ENCODE assay signal across 2 cellular contexts in the genomic region with DNA sequence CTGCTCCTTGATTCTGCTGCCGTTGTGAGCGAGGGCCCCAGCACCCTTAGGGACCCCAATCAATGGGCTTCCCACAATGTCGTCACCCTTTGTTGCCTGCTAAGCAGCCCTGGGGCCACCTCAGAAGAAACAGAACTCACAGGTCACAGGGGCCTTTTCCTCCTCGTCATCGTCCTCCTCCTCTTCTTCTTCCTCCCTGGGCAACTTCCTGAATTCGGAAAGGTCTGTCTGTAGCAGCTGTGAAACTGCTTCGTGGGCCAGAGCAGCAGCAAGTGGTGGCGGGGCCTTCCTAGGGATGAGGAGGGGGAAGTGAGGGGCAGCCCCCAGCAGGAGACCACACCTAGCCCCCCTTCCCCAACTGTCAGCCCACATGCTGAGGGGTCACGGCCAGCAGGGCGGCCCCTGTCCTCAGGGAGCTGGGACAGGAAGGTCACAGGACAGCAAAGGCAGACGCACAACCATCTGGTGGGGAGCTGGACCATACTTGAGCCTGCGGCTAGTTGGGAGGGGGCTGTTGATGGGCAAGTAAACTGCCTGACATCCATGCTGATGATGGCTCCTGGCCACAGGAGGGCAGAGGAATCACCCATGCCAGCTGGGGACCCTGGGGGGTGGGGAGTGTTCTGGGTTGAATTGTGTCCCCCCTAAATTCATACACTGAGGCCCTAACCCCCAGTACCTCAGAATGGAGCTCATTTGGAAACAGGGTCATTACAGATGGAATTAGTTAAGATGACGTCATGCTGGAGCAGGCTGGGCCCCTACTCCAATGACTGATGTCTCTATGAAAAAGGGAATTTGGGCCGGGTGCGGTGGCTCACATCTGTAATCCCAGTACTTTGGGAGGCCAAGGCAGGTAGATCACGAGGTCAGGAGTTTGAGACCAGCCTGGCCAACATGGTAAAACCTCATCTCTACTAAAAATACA.
TF ChIP-seq lines count a peak whose summit lies in the region.

No MANE protein-coding gene starts in this region.

TF ChIP-seq in SK-N-SH, 30 proteins besides CTCF, POLR2A, EP300 and RAD21 (continued from another document):
- TF ChIP-seq, protein P1, sequence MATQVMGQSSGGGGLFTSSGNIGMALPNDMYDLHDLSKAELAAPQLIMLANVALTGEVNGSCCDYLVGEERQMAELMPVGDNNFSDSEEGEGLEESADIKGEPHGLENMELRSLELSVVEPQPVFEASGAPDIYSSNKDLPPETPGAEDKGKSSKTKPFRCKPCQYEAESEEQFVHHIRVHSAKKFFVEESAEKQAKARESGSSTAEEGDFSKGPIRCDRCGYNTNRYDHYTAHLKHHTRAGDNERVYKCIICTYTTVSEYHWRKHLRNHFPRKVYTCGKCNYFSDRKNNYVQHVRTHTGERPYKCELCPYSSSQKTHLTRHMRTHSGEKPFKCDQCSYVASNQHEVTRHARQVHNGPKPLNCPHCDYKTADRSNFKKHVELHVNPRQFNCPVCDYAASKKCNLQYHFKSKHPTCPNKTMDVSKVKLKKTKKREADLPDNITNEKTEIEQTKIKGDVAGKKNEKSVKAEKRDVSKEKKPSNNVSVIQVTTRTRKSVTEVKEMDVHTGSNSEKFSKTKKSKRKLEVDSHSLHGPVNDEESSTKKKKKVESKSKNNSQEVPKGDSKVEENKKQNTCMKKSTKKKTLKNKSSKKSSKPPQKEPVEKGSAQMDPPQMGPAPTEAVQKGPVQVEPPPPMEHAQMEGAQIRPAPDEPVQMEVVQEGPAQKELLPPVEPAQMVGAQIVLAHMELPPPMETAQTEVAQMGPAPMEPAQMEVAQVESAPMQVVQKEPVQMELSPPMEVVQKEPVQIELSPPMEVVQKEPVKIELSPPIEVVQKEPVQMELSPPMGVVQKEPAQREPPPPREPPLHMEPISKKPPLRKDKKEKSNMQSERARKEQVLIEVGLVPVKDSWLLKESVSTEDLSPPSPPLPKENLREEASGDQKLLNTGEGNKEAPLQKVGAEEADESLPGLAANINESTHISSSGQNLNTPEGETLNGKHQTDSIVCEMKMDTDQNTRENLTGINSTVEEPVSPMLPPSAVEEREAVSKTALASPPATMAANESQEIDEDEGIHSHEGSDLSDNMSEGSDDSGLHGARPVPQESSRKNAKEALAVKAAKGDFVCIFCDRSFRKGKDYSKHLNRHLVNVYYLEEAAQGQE (IDR thresholded peaks at IDR 0.05; ENCODE audit: low read depth, low read length): no peak
- no peak for TF ChIP-seq MXI1 (IDR thresholded peaks at IDR 0.05; ENCODE audit: low read depth, low read length)
- TF ChIP-seq YY1 (IDR thresholded peaks at IDR 0.05; ENCODE audit: low read depth): no peak
- TF ChIP-seq TEAD4 (IDR thresholded peaks at IDR 0.05; ENCODE audit: borderline replicate concordance, insufficient read depth): no peak
- TF ChIP-seq RCOR1 (IDR thresholded peaks at IDR 0.05; ENCODE audit: low read length): no peak
- no peak for TF ChIP-seq FOXJ3 (CRISPR knock-in tag; IDR thresholded peaks at IDR 0.05)

TF ChIP-seq in SK-N-SH treated with all-trans-retinoic acid at 6 μM for 48 hours, 23 proteins besides CTCF, POLR2A, EP300 and RAD21 (continued from another document):
- TF ChIP-seq ZNF565 (CRISPR knock-in tag; conservative IDR thresholded peaks at IDR 0.05; ENCODE audit: low read depth) (no peak), TOX (CRISPR knock-in tag; IDR thresholded peaks at IDR 0.05; ENCODE audit: borderline replicate concordance) (no peak), BACH2 (CRISPR knock-in tag; IDR thresholded peaks at IDR 0.05; ENCODE audit: borderline replicate concordance) (no peak), ISL1 (CRISPR knock-in tag; IDR thresholded peaks at IDR 0.05) (no peak), SNAI2 (CRISPR knock-in tag; IDR thresholded peaks at IDR 0.05) (no peak), ARNTL (CRISPR knock-in tag; IDR thresholded peaks at IDR 0.05; ENCODE audit: borderline replicate concordance, low read depth) (no peak)
